Comparison of ENCODE assay signal across 20 cellular contexts in genomic region chr4:24824720-24825119, GRCh38. TPM values are rescaled to one million over a fixed set of nuclear protein-coding genes. Genes with fewer than 3 reads are reported as not detected.
DNase-seq lines count a peak whose midpoint lies in the region; ATAC-seq and TF ChIP-seq lines count a peak whose summit lies in the region.
"Had no signal": no experiment of that assay in that cellular context is flagged by ENCODE, and none has a peak within 500 bp of the region (broad histone marks: within the 10 kb centered on the region; RNA-seq: fewer than 3 reads in every experiment).

No MANE protein-coding gene starts in this region.

- intact Hi-C loops in lower lobe of right lung (cut with DNase I): no loop called here
- intact Hi-C loops in transverse colon (cut with DNase I; ENCODE audit: low total_unique reads): no loop called here

- H3K4me3 ChIP-seq in Karpas-422 (ENCODE audit: low read length): no peak overlapping the region
- no peak overlapping the region for H3K4me3 ChIP-seq in lower lobe of right lung
- peak overlapping the region; percentile 45 to 47 for H3K4me3 ChIP-seq in stomach smooth muscle (ENCODE audit: low read length in 2 of 2)
- no peak overlapping the region for H3K4me3 ChIP-seq in transverse colon
- H3K4me3 ChIP-seq: A549; BLaER1 treated with 17β-estradiol and CSF1 and Interleukin-3, amounts not matched to agents 10 nM and 100 nM; SK-N-MC had no signal

- peaks cover 23% of the 10 kb centered on the region for H3K4me1 ChIP-seq in Karpas-422 (ENCODE audit: low read length)
- H3K4me1 ChIP-seq in lower lobe of right lung: no peaks in the 10 kb centered on the region
- peaks cover 8% of the 10 kb centered on the region for H3K4me1 ChIP-seq in stomach smooth muscle (ENCODE audit: control insufficient read depth, insufficient read depth, low read length)
- H3K4me1 ChIP-seq in transverse colon: no peaks in the 10 kb centered on the region
- H3K4me1 ChIP-seq: A549; BLaER1 treated with 17β-estradiol and CSF1 and Interleukin-3, amounts not matched to agents 10 nM and 100 nM had no signal

- H3K79me2 ChIP-seq in Karpas-422 (ENCODE audit: low read length): no peaks in the 10 kb centered on the region

- H2AFZ ChIP-seq in Karpas-422 (ENCODE audit: low read length): no peak overlapping the region

- in situ Hi-C loops in transverse colon (cut with MboI; ENCODE audit: low pct_ligation_motif_present in 1 of 4, low pct_unique_long_range_greater_than_20kb in 1 of 4, low sequenced_read_pairs in 3 of 4): loop anchor here in 1 of 4 donors (25.0 kb wide), 1 partner anchor 337 kb away; no protein-coding TSS in a partner anchor

- 0 out of 2 replicates have a peak, but pooled peaks cover 3% of the 10 kb centered on the region for H3K27me3 ChIP-seq in Karpas-422 (ENCODE audit: low read length)
- H3K27me3 ChIP-seq in lower lobe of right lung (ENCODE audit: low read depth): no peaks in the 10 kb centered on the region
- H3K27me3 ChIP-seq in stomach smooth muscle (ENCODE audit: control insufficient read depth in 1 of 2, insufficient read depth in 2 of 2, low read length in 2 of 2): no peaks in the 10 kb centered on the region
- no peaks in the 10 kb centered on the region for H3K27me3 ChIP-seq in transverse colon
- H3K27me3 ChIP-seq: BLaER1 treated with 17β-estradiol and CSF1 and Interleukin-3, amounts not matched to agents 10 nM and 100 nM had no signal

- TF ChIP-seq CTCF in lower lobe of right lung (IDR thresholded peaks at IDR 0.05) (no peak), transverse colon (IDR thresholded peaks at IDR 0.05) (no peak)

- no peaks in the 10 kb centered on the region for H3K36me3 ChIP-seq in Karpas-422 (ENCODE audit: insufficient read depth, low read length)
- H3K36me3 ChIP-seq in lower lobe of right lung: peaks cover 25% of the 10 kb centered on the region
- peaks cover 10 to 21% of the 10 kb centered on the region in 2 donors for H3K36me3 ChIP-seq in stomach smooth muscle (ENCODE audit: control insufficient read depth in 2 of 2, insufficient read depth in 2 of 2, low read length in 2 of 2)
- H3K36me3 ChIP-seq in transverse colon: no peaks in the 10 kb centered on the region

- no peak for TF ChIP-seq POLR2A in transverse colon (IDR thresholded peaks at IDR 0.05)

- H3K27ac ChIP-seq in Karpas-422 (ENCODE audit: low read length) (no peak overlapping the region), epithelial cell of prostate (no peak overlapping the region), lower lobe of right lung (no peak overlapping the region), stomach smooth muscle (ENCODE audit: low read length) (peak overlapping the region; percentile 55), transverse colon (no peak overlapping the region)
- H3K27ac ChIP-seq: A549; BLaER1 treated with 17β-estradiol and CSF1 and Interleukin-3, amounts not matched to agents 10 nM and 100 nM; SK-N-MC had no signal

- H4K20me1 ChIP-seq in Karpas-422 (ENCODE audit: insufficient read depth, low read depth, low read length): no peaks in the 10 kb centered on the region
- H4K20me1 ChIP-seq: BLaER1 treated with 17β-estradiol and CSF1 and Interleukin-3, amounts not matched to agents 10 nM and 100 nM had no signal

- peak overlapping the region; percentile 11 for H3K4me2 ChIP-seq in Karpas-422 (ENCODE audit: low read depth, low read length, poor library complexity, severe bottlenecking)
- H3K4me2 ChIP-seq: A549; BLaER1 treated with 17β-estradiol and CSF1 and Interleukin-3, amounts not matched to agents 10 nM and 100 nM had no signal

- H3K9ac ChIP-seq in Karpas-422 (ENCODE audit: low read length): no peak overlapping the region
- peak overlapping the region; percentile 33 to 47 for H3K9ac ChIP-seq in stomach smooth muscle (ENCODE audit: low read length in 2 of 2)
- H3K9ac ChIP-seq: BLaER1 treated with 17β-estradiol and CSF1 and Interleukin-3, amounts not matched to agents 10 nM and 100 nM had no signal

- H3K9me3 ChIP-seq in Karpas-422 (ENCODE audit: low read length) (no peaks in the 10 kb centered on the region), lower lobe of right lung (no peaks in the 10 kb centered on the region), stomach smooth muscle (ENCODE audit: control insufficient read depth in 2 of 2, low read length in 2 of 2) (no peaks in the 10 kb centered on the region), transverse colon (no peaks in the 10 kb centered on the region)
- H3K9me3 ChIP-seq: A549 had no signal

- no peak for DNase-seq in Karpas-422
- DNase-seq in epithelial cell of prostate (ENCODE audit: low read depth, low spot score): peak; percentile 52
- no peak for DNase-seq in lower lobe of right lung
- DNase-seq in transverse colon: no peak
- DNase-seq in NCI-H748 (lab: John Stamatoyannopoulos, UW; ENCODE audit: unreplicated experiment): no peak
- no peak for DNase-seq in ureter (ENCODE audit: low spot score)
- DNase-seq: AML-193; CD4-positive, alpha-beta T cell; HCEC 1CT; KBM-7; NCI-H1092 treated with DMSO at 0.1 percent for 48 hours; NCI-H1436; NCI-H187 treated with DMSO at 0.1 percent for 48 hours; NCI-H2107; NCI-H774; SIG-M5 had no signal

- H3K9me2 ChIP-seq in Karpas-422 (replicated peaks; ENCODE audit: insufficient read depth, low read length): no peaks in the 10 kb centered on the region

- TF ChIP-seq EP300 in transverse colon (IDR thresholded peaks at IDR 0.05; ENCODE audit: low read depth): no peak

- WGBS in transverse colon (ENCODE audit: low coverage in 1 of 2), 2 donors: 57 to 84% methylated on average over 3 to 7 of the region's 7 CpGs

- ATAC-seq in lower lobe of right lung: peak; percentile 86 to 87
- ATAC-seq: A549 had no signal

RNA-seq across cellular contexts. Expression of gene SOD3, which starts 29.3 kb away (rescaled TPM):
- not detected in 2 replicates for total RNA-seq in Karpas-422 (2014; rRNA removed; shearing (Covaris generic); ENCODE audit: low replicate concordance)
- total RNA-seq in lower lobe of right lung: 111 TPM
- total RNA-seq in transverse colon: 100 to 1,000 TPM in 1 of 4 donors, 10 to 100 TPM in 3; 27.7 to 112 (median 71.7) TPM
- 46.0 TPM for total RNA-seq in ureter
- total RNA-seq: CD4-positive, alpha-beta T cell had no signal

Comparison
In these comparisons a context has a peak if more than half of its experiments do, and no peak if none do; other contexts are left out.
1. H3K4me3 ChIP-seq: peak in stomach smooth muscle (2 of 2); none in Karpas-422 (single experiment), lower lobe of right lung (single experiment) and transverse colon (0 of 4).
2. RNA of gene SOD3, which starts 29.3 kb away (total RNA-seq): 111 TPM in lower lobe of right lung (single experiment), 27.7 to 112 TPM in transverse colon and 46.0 TPM in ureter (single experiment); not detected in Karpas-422; every median in the first group is over 10 times any median in the second.